8 cellular contexts compared by ENCODE assay signal in genomic region chr19:13208131-13208963, GRCh38. TPM values are rescaled to one million over a fixed set of nuclear protein-coding genes. Genes with fewer than 3 reads are reported as not detected.
DNase-seq lines count a peak whose midpoint lies in the region; ATAC-seq and TF ChIP-seq lines count a peak whose summit lies in the region.

No MANE protein-coding gene starts in this region.

- peaks cover 0 to 6% (median 2%) of the 10 kb centered on the region in 3 donors for H3K27me3 Mint-ChIP-seq in CD14-positive monocyte (ENCODE audit: low read depth in 3 of 3)
- H3K27me3 Mint-ChIP-seq in activated T-helper 2 cell treated with anti-CD3 and anti-CD28 coated beads, Interferon-gamma antibody, Interleukin-2, Interleukin-4, amounts not matched to agents 10 μg/mL and 5 μg/mL and 100 μg/mL, durations not matched to agents 14 hours and 24 hours and 36 hours (ENCODE audit: low read depth), result no peaks in the 10 kb centered on the region

- H3K36me3 Mint-ChIP-seq in CD14-positive monocyte, result no peaks in the 10 kb centered on the region
- H3K36me3 Mint-ChIP-seq in activated T-helper 2 cell treated with anti-CD3 and anti-CD28 coated beads, Interferon-gamma antibody, Interleukin-2, Interleukin-4, amounts not matched to agents 10 μg/mL and 5 μg/mL and 100 μg/mL, durations not matched to agents 14 hours and 24 hours and 36 hours (ENCODE audit: low read depth), result no peaks in the 10 kb centered on the region

- intact Hi-C loops in CD14-positive monocyte (cut with micrococcal nuclease), result loop anchor here (2.0 to 5.0 kb wide), 3 partner anchors 42 to 54 kb away; no protein-coding TSS in a partner anchor
- intact Hi-C loops in activated T-helper 2 cell treated with anti-CD3 and anti-CD28 coated beads, Interferon-gamma antibody, Interleukin-2, Interleukin-4, amounts not matched to agents 10 μg/mL and 5 μg/mL and 100 μg/mL, durations not matched to agents 14 hours and 24 hours and 36 hours (cut with micrococcal nuclease), result loop anchor here (2.0 to 5.0 kb wide), 3 partner anchors 46 to 539 kb away; partner anchors contain the start of genes IER2 and STX10

- ATAC-seq in GM21619 (IDR thresholded peaks at IDR 0.05; ENCODE audit: unreplicated experiment), result peak; percentile 60

- peak overlapping the region; percentile 76 to 83 for H3K4me3 Mint-ChIP-seq in CD14-positive monocyte
- peak overlapping the region; percentile 78 for H3K4me3 Mint-ChIP-seq in activated T-helper 2 cell treated with anti-CD3 and anti-CD28 coated beads, Interferon-gamma antibody, Interleukin-2, Interleukin-4, amounts not matched to agents 10 μg/mL and 5 μg/mL and 100 μg/mL, durations not matched to agents 14 hours and 24 hours and 36 hours (ENCODE audit: low read depth)

- H3K4me3 ChIP-seq in skin epidermis, result peak overlapping the region; percentile 31 to 54 (median 43)

- H3K9me3 Mint-ChIP-seq in CD14-positive monocyte, result no peaks in the 10 kb centered on the region
- H3K9me3 Mint-ChIP-seq in activated T-helper 2 cell treated with anti-CD3 and anti-CD28 coated beads, Interferon-gamma antibody, Interleukin-2, Interleukin-4, amounts not matched to agents 10 μg/mL and 5 μg/mL and 100 μg/mL, durations not matched to agents 14 hours and 24 hours and 36 hours, result no peaks in the 10 kb centered on the region

- peak overlapping the region; percentile 6 to 95 (median 87) for H3K27ac ChIP-seq in skin epidermis

- DNase-seq in CD14-positive monocyte (ENCODE audit: low spot score) (peak; percentile 64), NOMO-1 treated with DMSO at 0.1 percent for 48 hours (lab: John Stamatoyannopoulos, UW; ENCODE audit: unreplicated experiment) (peak; percentile 96), glomerular visceral epithelial cell (ENCODE audit: extremely low spot score) (peak; percentile 45), NCI-H226 (no peak), DMS 273 treated with DMSO at 0.1 percent for 48 hours (lab: John Stamatoyannopoulos, UW) (no peak)
- peak; percentile 59 for DNase-seq in activated T-helper 2 cell treated with anti-CD3 and anti-CD28 coated beads, Interferon-gamma antibody, Interleukin-2, Interleukin-4, amounts not matched to agents 10 μg/mL and 5 μg/mL and 100 μg/mL, durations not matched to agents 14 hours and 24 hours and 36 hours (ENCODE audit: low spot score)

- H3K4me1 Mint-ChIP-seq in CD14-positive monocyte, result peaks cover 13% of the 10 kb centered on the region
- peaks cover 6% of the 10 kb centered on the region for H3K4me1 Mint-ChIP-seq in activated T-helper 2 cell treated with anti-CD3 and anti-CD28 coated beads, Interferon-gamma antibody, Interleukin-2, Interleukin-4, amounts not matched to agents 10 μg/mL and 5 μg/mL and 100 μg/mL, durations not matched to agents 14 hours and 24 hours and 36 hours (ENCODE audit: low read depth)

- no peak for TF ChIP-seq CTCF in CD14-positive monocyte (IDR thresholded peaks at IDR 0.05)

- peak overlapping the region; percentile 88 to 98 (median 96) for H3K27ac Mint-ChIP-seq in CD14-positive monocyte
- H3K27ac Mint-ChIP-seq in activated T-helper 2 cell treated with anti-CD3 and anti-CD28 coated beads, Interferon-gamma antibody, Interleukin-2, Interleukin-4, amounts not matched to agents 10 μg/mL and 5 μg/mL and 100 μg/mL, durations not matched to agents 14 hours and 24 hours and 36 hours, result peak overlapping the region; percentile 95

RNA-seq across cellular contexts. Expression of gene IER2, which starts 58.1 kb away (rescaled TPM):
- 100 to 1,000 TPM; 355 to 601 TPM for polyA plus RNA-seq in CD14-positive monocyte
- total RNA-seq in activated T-helper 2 cell treated with anti-CD3 and anti-CD28 coated beads, Interferon-gamma antibody, Interleukin-2, Interleukin-4, amounts not matched to agents 10 μg/mL and 5 μg/mL and 100 μg/mL, durations not matched to agents 14 hours and 24 hours and 36 hours, result 140 and 143 TPM in 2 replicates

RNA-seq across cellular contexts. Expression of gene STX10, which starts 58.2 kb away (rescaled TPM):
- 100 to 1,000 TPM; 158 to 172 TPM for polyA plus RNA-seq in CD14-positive monocyte
- total RNA-seq in activated T-helper 2 cell treated with anti-CD3 and anti-CD28 coated beads, Interferon-gamma antibody, Interleukin-2, Interleukin-4, amounts not matched to agents 10 μg/mL and 5 μg/mL and 100 μg/mL, durations not matched to agents 14 hours and 24 hours and 36 hours, result 68.9 and 69.1 TPM in 2 replicates

Comparison
In these comparisons a context has a peak if more than half of its experiments do, and no peak if none do; other contexts are left out.
1. DNase-seq: peak in CD14-positive monocyte (single experiment), NOMO-1 treated with DMSO at 0.1 percent for 48 hours (single experiment), activated T-helper 2 cell treated with anti-CD3 and anti-CD28 coated beads, Interferon-gamma antibody, Interleukin-2, Interleukin-4, amounts not matched to agents 10 μg/mL and 5 μg/mL and 100 μg/mL, durations not matched to agents 14 hours and 24 hours and 36 hours (single experiment) and glomerular visceral epithelial cell (single experiment); none in NCI-H226 (single experiment) and DMS 273 treated with DMSO at 0.1 percent for 48 hours (single experiment).